ENCODE assay signal across 12 cellular contexts in genomic region chr6:152634773-152635172, GRCh38. TPM values are rescaled to one million over a fixed set of nuclear protein-coding genes. Genes with fewer than 3 reads are reported as not detected.
DNase-seq lines count a peak whose midpoint lies in the region; ATAC-seq, FAIRE-seq and TF ChIP-seq lines count a peak whose summit lies in the region.
"Had no signal": no experiment of that assay in that cellular context is flagged by ENCODE, and none has a peak within 500 bp of the region (broad histone marks: within the 10 kb centered on the region; RNA-seq: fewer than 3 reads in every experiment).

No MANE protein-coding gene starts in this region.

- peaks cover 0 to 3% of the 10 kb centered on the region in 2 experiments for H4K20me1 ChIP-seq in H1 (replicated peaks in 1 of 2; ENCODE audit: control insufficient read depth in 1 of 2, insufficient read depth in 2 of 2, low read length in 2 of 2)

- no peak overlapping the region for H2BK15ac ChIP-seq in H1 (ENCODE audit: low read length)

- H3K27ac ChIP-seq in H1 (ENCODE audit: low read depth, low read length), result no peak overlapping the region

- H3K36me3 ChIP-seq in H1 (ENCODE audit: control insufficient read depth in 2 of 4, insufficient read depth in 4 of 4, low read length in 3 of 4), result no peaks in the 10 kb centered on the region

- no peak for TF ChIP-seq POLR2A in H1 (IDR thresholded peaks at IDR 0.05; ENCODE audit: control extremely low read depth in 1 of 2, low read depth in 2 of 2, low read length in 2 of 2)

- 91% methylated on average over 3 of the region's 3 CpGs; no CpG with 5 or more reads in 1 of the 2 experiments for WGBS in H1 (ENCODE audit: extremely low coverage in 1 of 2, insufficient coverage in 1 of 2, insufficient read length in 1 of 2, insufficient replicate concordance in 2 of 2, low coverage in 1 of 2, low lambda C conversion rate in 2 of 2, missing lambda C conversion rate in 1 of 2), 2 experiments

- H3K4ac ChIP-seq in H1 (replicated peaks; ENCODE audit: insufficient read length, low read depth, low read length), result no peak overlapping the region

- H4K5ac ChIP-seq in H1 (ENCODE audit: insufficient read length, low read depth, low read length), result no peak overlapping the region

- H2AFZ ChIP-seq in H1 (ENCODE audit: low read length), result no peak overlapping the region

- H3K79me2 ChIP-seq in H1 (ENCODE audit: control insufficient read depth in 1 of 2, insufficient read depth in 2 of 2, low read length in 2 of 2), result no peaks in the 10 kb centered on the region

- no peak overlapping the region for H2AK5ac ChIP-seq in H1 (ENCODE audit: low read depth, low read length)

- H3K79me1 ChIP-seq in H1 (ENCODE audit: low read depth, low read length), result no peaks in the 10 kb centered on the region

- H3K14ac ChIP-seq in H1 (ENCODE audit: insufficient read length), result no peak overlapping the region

- no peak for TF ChIP-seq CTCF in H1 (IDR thresholded peaks at IDR 0.05; ENCODE audit: control extremely low read depth in 1 of 3, insufficient read depth in 1 of 3, low read depth in 1 of 3, low read length in 3 of 3)

- peaks cover 5 to 38% (median 32%) of the 10 kb centered on the region in 4 experiments for H3K27me3 ChIP-seq in H1 (replicated peaks in 1 of 4; ENCODE audit: control insufficient read depth in 3 of 4, extremely low read depth in 1 of 4, insufficient read depth in 3 of 4, low read length in 3 of 4)

- TF ChIP-seq EP300 in H1 (IDR thresholded peaks at IDR 0.05; ENCODE audit: borderline replicate concordance in 1 of 2, low read depth in 2 of 2, low read length in 2 of 2), result no peak

- no peak overlapping the region for H2BK20ac ChIP-seq in H1 (ENCODE audit: low read length)

- peaks cover 14% of the 10 kb centered on the region for H3K23me2 ChIP-seq in H1 (ENCODE audit: low read depth, low read length)

- CTCF ChIA-PET in H1 (lab: Charles Lee; ENCODE audit: partially characterized antibody), result no interaction called here

- H3K56ac ChIP-seq in H1 (replicated peaks; ENCODE audit: insufficient read length, low read depth, low read length), result no peak overlapping the region

- ATAC-seq in GM18498 (IDR thresholded peaks at IDR 0.05; ENCODE audit: unreplicated experiment) (peak; percentile 83), GM19467 (IDR thresholded peaks at IDR 0.05; ENCODE audit: unreplicated experiment) (peak; percentile 73), HG03280 (IDR thresholded peaks at IDR 0.05; ENCODE audit: unreplicated experiment) (peak; percentile 61), HG02970 (IDR thresholded peaks at IDR 0.05; ENCODE audit: low FRiP score, unreplicated experiment) (no peak)

- H3K4me2 ChIP-seq in H1 (ENCODE audit: insufficient read depth in 1 of 2, low read depth in 2 of 2, low read length in 2 of 2), result no peak overlapping the region

- FAIRE-seq in H1 (lab: Jason Lieb, UNC), result no peak

- no peak overlapping the region for H2BK120ac ChIP-seq in H1 (replicated peaks; ENCODE audit: low read depth, low read length)

- H3K4me3 ChIP-seq in H1 (ENCODE audit: extremely low read depth in 1 of 4, insufficient read depth in 2 of 4, low read depth in 3 of 4, low read length in 4 of 4), result no peak overlapping the region
- H3K4me3 ChIP-seq: lung had no signal

- no peak overlapping the region for H3K23ac ChIP-seq in H1 (ENCODE audit: insufficient read length)

- H2BK12ac ChIP-seq in H1 (ENCODE audit: low read depth, low read length), result peak overlapping the region; percentile 35; the same call in 1 of the 2 replicates

- H2BK5ac ChIP-seq in H1 (ENCODE audit: low read depth, low read length), result no peak overlapping the region

- POLR2A ChIA-PET in H1 (lab: Charles Lee; ENCODE audit: partially characterized antibody), result no interaction called here

- H3K9ac ChIP-seq in H1 (replicated peaks in 1 of 4; ENCODE audit: extremely low read depth in 1 of 4, low read depth in 3 of 4, low read length in 3 of 4), result no peak overlapping the region

- no peaks in the 10 kb centered on the region for H3K9me3 ChIP-seq in H1 (ENCODE audit: insufficient read depth in 2 of 2, low read depth in 1 of 2, low read length in 1 of 2)

- TF ChIP-seq RAD21 in H1 (IDR thresholded peaks at IDR 0.05 in 1 of 2, conservative IDR thresholded peaks at IDR 0.05 in 1 of 2; ENCODE audit: low read depth in 2 of 2, low read length in 2 of 2), result no peak

- DNase-seq in H1 (ENCODE audit: low read depth in 1 of 2, low spot score in 2 of 2) (no peak), NCI-H69 (lab: John Stamatoyannopoulos, UW) (no peak), NCI-H510A treated with DMSO at 0.1 percent for 48 hours (lab: John Stamatoyannopoulos, UW) (no peak), SKM-1 (lab: John Stamatoyannopoulos, UW; ENCODE audit: unreplicated experiment) (no peak)
- DNase-seq: DMS53, NCI-H1436, SHP77 treated with DMSO at 0.1 percent for 48 hours had no signal

- peaks cover 0 to 2% (median 0%) of the 10 kb centered on the region in 4 experiments; a peak in 2 of 7 replicates for H3K4me1 ChIP-seq in H1 (replicated peaks in 1 of 4; ENCODE audit: control insufficient read depth in 3 of 4, insufficient read depth in 4 of 4, low read length in 3 of 4)

- no peak overlapping the region for H4K91ac ChIP-seq in H1 (replicated peaks; ENCODE audit: insufficient read length, low read length)

- H3K18ac ChIP-seq in H1 (ENCODE audit: extremely low read depth, low read length), result no peak overlapping the region

- H4K8ac ChIP-seq in H1 (ENCODE audit: extremely low read depth, insufficient read depth, low read length), result no peak overlapping the region

TF ChIP-seq in H1, 55 proteins besides CTCF, POLR2A, EP300 and RAD21:
- TF ChIP-seq POU5F1 (IDR thresholded peaks at IDR 0.05; ENCODE audit: low read depth, low read length) (no peak), CTBP2 (IDR thresholded peaks at IDR 0.05; ENCODE audit: borderline replicate concordance, insufficient read depth, insufficient read length, low read length) (no peak), RFX5 (IDR thresholded peaks at IDR 0.05; ENCODE audit: borderline replicate concordance, low read depth, low read length) (no peak), TCF12 (IDR thresholded peaks at IDR 0.05; ENCODE audit: low read depth, low read length) (no peak), BRCA1 (IDR thresholded peaks at IDR 0.05; ENCODE audit: low read depth, low read length) (no peak), ATF3 (IDR thresholded peaks at IDR 0.05; ENCODE audit: insufficient read depth, low read depth, low read length) (no peak)

RNA-seq across cellular contexts. Expression of gene SYNE1, which starts 2.4 kb away (rescaled TPM):
- total RNA-seq in H1 (2021; fragmentation: NEBNext Ultra II Directional; extraction: Animal tissue kit (Norgen Biotek cat#: 25700)), result 5.1 and 5.5 TPM in 2 replicates
- 2.6 and 2.8 TPM in 2 replicates for polyA plus RNA-seq in H1 (2011; rRNA removed)
- polyA plus RNA-seq in H1 (2011; cell fraction: cytosol; rRNA removed), result 2.7 TPM
- 9.5 TPM for polyA plus RNA-seq in H1 (2011; cell fraction: nucleus; rRNA removed)
- polyA plus RNA-seq in H1 (2012, experiment 1 of 2), result 2.9 to 3.6 TPM (median 3.3 TPM) in 4 replicates
- 0.41 TPM for polyA plus RNA-seq in H1 (2012, experiment 2 of 2)
- 1.8 TPM for polyA plus RNA-seq in H1 (2013, experiment 1 of 2)
- polyA plus RNA-seq in H1 (2013, experiment 2 of 2), result 1.3 TPM
- polyA minus RNA-seq in H1 (2011; rRNA and poly(A)+ RNA removed), result 11.4 and 20.6 TPM in 2 replicates
- 3.2 TPM for polyA minus RNA-seq in H1 (2011; cell fraction: cytosol; rRNA and poly(A)+ RNA removed)
- 27.3 TPM for polyA minus RNA-seq in H1 (2011; cell fraction: nucleus; rRNA and poly(A)+ RNA removed)
